ENCODE assay signal across 1 cellular context in the genomic region with DNA sequence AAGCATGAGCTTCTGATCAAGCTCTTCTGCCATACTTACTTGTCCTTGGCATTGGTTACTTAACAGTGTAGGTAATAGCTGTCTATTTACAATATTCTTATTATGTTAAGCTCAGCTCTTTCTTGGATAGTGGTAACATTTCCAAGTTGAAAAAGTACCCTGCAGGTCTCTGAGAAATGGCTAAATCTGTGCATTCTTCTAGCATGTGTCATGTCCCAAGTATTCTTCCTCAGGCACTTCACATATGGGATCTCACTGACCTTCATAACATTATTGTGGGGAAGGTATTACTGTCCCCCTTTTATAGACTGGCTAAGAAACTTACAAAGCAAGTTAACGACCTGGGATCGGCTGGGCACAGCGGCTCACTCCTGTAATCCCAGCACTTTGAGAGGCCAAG.
TF ChIP-seq lines count a peak whose summit lies in the region.

No MANE protein-coding gene starts in this region.

TF ChIP-seq in SK-N-SH, 30 proteins besides CTCF, POLR2A, EP300 and RAD21 (continued from another document):
- TF ChIP-seq, protein P1, sequence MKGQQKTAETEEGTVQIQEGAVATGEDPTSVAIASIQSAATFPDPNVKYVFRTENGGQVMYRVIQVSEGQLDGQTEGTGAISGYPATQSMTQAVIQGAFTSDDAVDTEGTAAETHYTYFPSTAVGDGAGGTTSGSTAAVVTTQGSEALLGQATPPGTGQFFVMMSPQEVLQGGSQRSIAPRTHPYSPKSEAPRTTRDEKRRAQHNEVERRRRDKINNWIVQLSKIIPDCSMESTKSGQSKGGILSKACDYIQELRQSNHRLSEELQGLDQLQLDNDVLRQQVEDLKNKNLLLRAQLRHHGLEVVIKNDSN (IDR thresholded peaks at IDR 0.05; ENCODE audit: borderline replicate concordance, low read depth), result no peak
TF ChIP-seq in SK-N-SH: peak in this region for 2.
